ENCODE assay signal across 1 cellular context in genomic region chr19:2933490-2933910, GRCh38.
TF ChIP-seq lines count a peak whose summit lies in the region.

No MANE protein-coding gene starts in this region.

TF ChIP-seq in K562, 482 proteins besides CTCF, POLR2A, EP300 and RAD21 (continued from another document):
- TF ChIP-seq, protein P1, sequence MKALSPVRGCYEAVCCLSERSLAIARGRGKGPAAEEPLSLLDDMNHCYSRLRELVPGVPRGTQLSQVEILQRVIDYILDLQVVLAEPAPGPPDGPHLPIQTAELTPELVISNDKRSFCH (CRISPR knock-in tag; IDR thresholded peaks at IDR 0.05), result no peak
- TF ChIP-seq, protein P1 (tag; IDR thresholded peaks at IDR 0.05), result peak; percentile 46; the same call in 1 of the 2 replicates
TF ChIP-seq in K562: peak in this region for 43.
